ENCODE assay signal across 26 cellular contexts in genomic region chr2:241768251-241768711, GRCh38. TPM values are rescaled to one million over a fixed set of nuclear protein-coding genes. Genes with fewer than 3 reads are reported as not detected.
DNase-seq lines count a peak whose midpoint lies in the region; TF ChIP-seq lines count a peak whose summit lies in the region.
"Had no signal": no experiment of that assay in that cellular context is flagged by ENCODE, and none has a peak within 500 bp of the region (broad histone marks: within the 10 kb centered on the region; RNA-seq: fewer than 3 reads in every experiment).

No MANE protein-coding gene starts in this region.

- CTCF ChIA-PET in activated naive CD4-positive, alpha-beta T cell treated with anti-CD3 and anti-CD28 coated beads, Interleukin-2, amount 10 ng/mL, durations not matched to agents 7 days and 5 days (lab: Charles Lee) = no interaction called here
- CTCF ChIA-PET in activated naive CD4-positive, alpha-beta T cell treated with anti-CD3 and anti-CD28 coated beads for 36 hours (lab: Charles Lee) = no interaction called here

- peaks cover 11% of the 10 kb centered on the region for H3K4me1 Mint-ChIP-seq in activated naive CD4-positive, alpha-beta T cell treated with anti-CD3 and anti-CD28 coated beads, Interleukin-2, amount 10 ng/mL, durations not matched to agents 7 days and 5 days
- H3K4me1 Mint-ChIP-seq in activated naive CD4-positive, alpha-beta T cell treated with anti-CD3 and anti-CD28 coated beads for 36 hours (ENCODE audit: low read depth) = peaks cover 13% of the 10 kb centered on the region
- H3K4me1 Mint-ChIP-seq in glutamatergic neuron (ENCODE audit: low read depth, unreplicated experiment) = peaks cover 4% of the 10 kb centered on the region
- H3K4me1 Mint-ChIP-seq in activated CD4-positive, alpha-beta T cell treated with anti-CD3 and anti-CD28 coated beads, Interleukin-2, amount 10 ng/mL, durations not matched to agents 24 days and 14 days = peaks cover 8% of the 10 kb centered on the region

- peaks cover 4% of the 10 kb centered on the region for H3K27me3 Mint-ChIP-seq in activated naive CD4-positive, alpha-beta T cell treated with anti-CD3 and anti-CD28 coated beads, Interleukin-2, amount 10 ng/mL, durations not matched to agents 7 days and 5 days
- H3K27me3 Mint-ChIP-seq in activated naive CD4-positive, alpha-beta T cell treated with anti-CD3 and anti-CD28 coated beads for 36 hours (ENCODE audit: low read depth) = no peaks in the 10 kb centered on the region
- no peaks in the 10 kb centered on the region for H3K27me3 Mint-ChIP-seq in glutamatergic neuron (ENCODE audit: unreplicated experiment)
- H3K27me3 Mint-ChIP-seq in activated CD4-positive, alpha-beta T cell treated with anti-CD3 and anti-CD28 coated beads, Interleukin-2, amount 10 ng/mL, durations not matched to agents 24 days and 14 days = no peaks in the 10 kb centered on the region
- H3K27me3 Mint-ChIP-seq: CD4-positive, alpha-beta memory T cell; stimulated activated memory B cell treated with anti-CD40 and anti-IgM and Interleukin-4, amounts not matched to agents 10 μg/mL and 1 μg/mL and 100 μg/mL, for 72 hours had no signal

- 89 to 92% methylated on average over 29 of the region's 29 CpGs for WGBS in sigmoid colon, 2 donors

- no peaks in the 10 kb centered on the region for H3K9me3 ChIP-seq in sigmoid colon
- H3K9me3 ChIP-seq: breast epithelium, pancreas, testis had no signal

- peaks cover 0 to 6% (median 0%) of the 10 kb centered on the region in 4 donors for H3K36me3 ChIP-seq in sigmoid colon
- H3K36me3 ChIP-seq: breast epithelium, pancreas had no signal

- intact Hi-C loops in activated naive CD4-positive, alpha-beta T cell treated with anti-CD3 and anti-CD28 coated beads for 36 hours (cut with micrococcal nuclease) = no loop called here
- intact Hi-C loops in sigmoid colon (cut with DNase I) = no loop called here
- intact Hi-C loops in activated CD4-positive, alpha-beta T cell treated with anti-CD3 and anti-CD28 coated beads, Interleukin-2, amount 10 ng/mL, durations not matched to agents 24 days and 14 days (cut with micrococcal nuclease) = no loop called here

- no peak for TF ChIP-seq EP300 in sigmoid colon (IDR thresholded peaks at IDR 0.05)

- peak; percentile 16 for DNase-seq in activated naive CD4-positive, alpha-beta T cell treated with anti-CD3 and anti-CD28 coated beads, Interleukin-2, amount 10 ng/mL, durations not matched to agents 7 days and 5 days
- DNase-seq in activated naive CD4-positive, alpha-beta T cell treated with anti-CD3 and anti-CD28 coated beads for 36 hours = no peak
- DNase-seq in GM19238 (ENCODE audit: insufficient read length, low spot score) (peak; percentile 0), glutamatergic neuron (peak; percentile 12), sigmoid colon (peak; percentile 60)
- no peak for DNase-seq in stimulated activated CD4-positive, alpha-beta T cell treated with anti-CD3 and anti-CD28 coated beads, Interleukin-4, amount 100 ng/mL, for 4 hours
- no peak for DNase-seq in stimulated activated CD8-positive, alpha-beta memory T cell treated with anti-CD3 and anti-CD28 coated beads, Interleukin-4, amount 100 ng/mL, for 48 hours
- no peak for DNase-seq in activated CD4-positive, alpha-beta T cell treated with anti-CD3 and anti-CD28 coated beads, Interleukin-2, amount 10 ng/mL, durations not matched to agents 24 days and 14 days
- DNase-seq: activated CD4-positive, alpha-beta T cell treated with anti-CD3 and anti-CD28 coated beads for 1 hour; activated naive CD4-positive, alpha-beta T cell; amniotic stem cell; GF-D8; Kasumi-1; left cardiac atrium; natural killer cell; NCI-H1048; NCI-H187; Right ventricle myocardium superior had no signal

- no peak for TF ChIP-seq CTCF in glutamatergic neuron (IDR thresholded peaks at IDR 0.05; ENCODE audit: partially characterized antibody, unreplicated experiment)
- no peak for TF ChIP-seq CTCF in sigmoid colon (IDR thresholded peaks at IDR 0.05)

- no peak overlapping the region for H3K4me3 ChIP-seq in sigmoid colon
- H3K4me3 ChIP-seq: breast epithelium, coronary artery, pancreas, testis had no signal

- H3K9me3 Mint-ChIP-seq in activated naive CD4-positive, alpha-beta T cell treated with anti-CD3 and anti-CD28 coated beads, Interleukin-2, amount 10 ng/mL, durations not matched to agents 7 days and 5 days = no peaks in the 10 kb centered on the region
- H3K9me3 Mint-ChIP-seq in activated naive CD4-positive, alpha-beta T cell treated with anti-CD3 and anti-CD28 coated beads for 36 hours = no peaks in the 10 kb centered on the region
- peaks cover 1% of the 10 kb centered on the region for H3K9me3 Mint-ChIP-seq in glutamatergic neuron (ENCODE audit: unreplicated experiment)
- no peaks in the 10 kb centered on the region for H3K9me3 Mint-ChIP-seq in activated CD4-positive, alpha-beta T cell treated with anti-CD3 and anti-CD28 coated beads, Interleukin-2, amount 10 ng/mL, durations not matched to agents 24 days and 14 days
- H3K9me3 Mint-ChIP-seq: CD4-positive, alpha-beta memory T cell; mesothelial cell of epicardium; natural killer cell; stimulated activated memory B cell treated with anti-CD40 and anti-IgM and Interleukin-4, amounts not matched to agents 10 μg/mL and 1 μg/mL and 100 μg/mL, for 72 hours had no signal

- no peak for TF ChIP-seq POLR2A in sigmoid colon (IDR thresholded peaks at IDR 0.05)

- peaks cover 0 to 10% (median 8%) of the 10 kb centered on the region in 4 donors for H3K4me1 ChIP-seq in sigmoid colon
- H3K4me1 ChIP-seq: breast epithelium, pancreas, testis had no signal

- no peak overlapping the region for H3K4me3 Mint-ChIP-seq in activated naive CD4-positive, alpha-beta T cell treated with anti-CD3 and anti-CD28 coated beads, Interleukin-2, amount 10 ng/mL, durations not matched to agents 7 days and 5 days
- no peak overlapping the region for H3K4me3 Mint-ChIP-seq in activated naive CD4-positive, alpha-beta T cell treated with anti-CD3 and anti-CD28 coated beads for 36 hours
- H3K4me3 Mint-ChIP-seq in glutamatergic neuron (ENCODE audit: unreplicated experiment) = no peak overlapping the region
- no peak overlapping the region for H3K4me3 Mint-ChIP-seq in activated CD4-positive, alpha-beta T cell treated with anti-CD3 and anti-CD28 coated beads, Interleukin-2, amount 10 ng/mL, durations not matched to agents 24 days and 14 days
- H3K4me3 Mint-ChIP-seq: CD4-positive, alpha-beta memory T cell; mesothelial cell of epicardium; natural killer cell; stimulated activated memory B cell treated with anti-CD40 and anti-IgM and Interleukin-4, amounts not matched to agents 10 μg/mL and 1 μg/mL and 100 μg/mL, for 72 hours had no signal

- no peak overlapping the region for H3K27ac Mint-ChIP-seq in activated naive CD4-positive, alpha-beta T cell treated with anti-CD3 and anti-CD28 coated beads, Interleukin-2, amount 10 ng/mL, durations not matched to agents 7 days and 5 days
- H3K27ac Mint-ChIP-seq in activated naive CD4-positive, alpha-beta T cell treated with anti-CD3 and anti-CD28 coated beads for 36 hours = no peak overlapping the region
- H3K27ac Mint-ChIP-seq in glutamatergic neuron (ENCODE audit: unreplicated experiment) = no peak overlapping the region
- no peak overlapping the region for H3K27ac Mint-ChIP-seq in activated CD4-positive, alpha-beta T cell treated with anti-CD3 and anti-CD28 coated beads, Interleukin-2, amount 10 ng/mL, durations not matched to agents 24 days and 14 days
- H3K27ac Mint-ChIP-seq: mesothelial cell of epicardium; natural killer cell; stimulated activated memory B cell treated with anti-CD40 and anti-IgM and Interleukin-4, amounts not matched to agents 10 μg/mL and 1 μg/mL and 100 μg/mL, for 72 hours had no signal

- H3K27ac ChIP-seq in sigmoid colon = no peak overlapping the region
- H3K27ac ChIP-seq: breast epithelium, coronary artery, pancreas, testis had no signal

- H3K27me3 ChIP-seq in sigmoid colon = peaks cover 5 to 28% (median 8%) of the 10 kb centered on the region in 3 donors
- H3K27me3 ChIP-seq: breast epithelium, pancreas, testis had no signal

- H3K36me3 Mint-ChIP-seq in activated naive CD4-positive, alpha-beta T cell treated with anti-CD3 and anti-CD28 coated beads, Interleukin-2, amount 10 ng/mL, durations not matched to agents 7 days and 5 days = no peaks in the 10 kb centered on the region
- no peaks in the 10 kb centered on the region for H3K36me3 Mint-ChIP-seq in activated naive CD4-positive, alpha-beta T cell treated with anti-CD3 and anti-CD28 coated beads for 36 hours (ENCODE audit: low read depth)
- no peaks in the 10 kb centered on the region for H3K36me3 Mint-ChIP-seq in glutamatergic neuron (ENCODE audit: unreplicated experiment)
- H3K36me3 Mint-ChIP-seq in activated CD4-positive, alpha-beta T cell treated with anti-CD3 and anti-CD28 coated beads, Interleukin-2, amount 10 ng/mL, durations not matched to agents 24 days and 14 days (ENCODE audit: low read depth) = no peaks in the 10 kb centered on the region
- H3K36me3 Mint-ChIP-seq: mesothelial cell of epicardium, natural killer cell had no signal

RNA-seq across cellular contexts. Expression of gene GAL3ST2, which starts 8.3 kb away (rescaled TPM):
- total RNA-seq in activated naive CD4-positive, alpha-beta T cell treated with anti-CD3 and anti-CD28 coated beads for 36 hours = not detected
- total RNA-seq in glutamatergic neuron (ENCODE audit: unreplicated experiment) = 0.42 TPM
- total RNA-seq in sigmoid colon = under 1 TPM in 2 of 4 donors, not detected in 2; 0.33 to 0.68 TPM
- polyA plus RNA-seq in sigmoid colon = 10 to 100 TPM in 1 of 3 donors, 1 to 10 TPM in 2; 3.0 to 13.6 (median 4.2) TPM
- 0.52 and 1.2 TPM in 2 replicates for total RNA-seq in activated CD4-positive, alpha-beta T cell treated with anti-CD3 and anti-CD28 coated beads, Interleukin-2, amount 10 ng/mL, durations not matched to agents 24 days and 14 days
- total RNA-seq: glomerular endothelial cell, pancreas, Right ventricle myocardium superior had no signal
- polyA plus RNA-seq: pancreas had no signal

RNA-seq across cellular contexts. Expression of gene D2HGDH, which starts 33.9 kb away (rescaled TPM):
- 10 to 100 TPM; 19.4 to 23.1 TPM for total RNA-seq in activated naive CD4-positive, alpha-beta T cell treated with anti-CD3 and anti-CD28 coated beads for 36 hours
- total RNA-seq in glutamatergic neuron (ENCODE audit: unreplicated experiment) = 12.5 TPM
- total RNA-seq in sigmoid colon = 10 to 100 TPM; 10.7 to 26.9 (median 13.3) TPM
- 10 to 100 TPM in 1 of 3 donors, 1 to 10 TPM in 2; 6.0 to 36.9 (median 8.6) TPM for polyA plus RNA-seq in sigmoid colon
- total RNA-seq in activated CD4-positive, alpha-beta T cell treated with anti-CD3 and anti-CD28 coated beads, Interleukin-2, amount 10 ng/mL, durations not matched to agents 24 days and 14 days = 34.2 and 40.4 TPM in 2 replicates

RNA-seq across cellular contexts. Expression of gene NEU4, which starts 40.7 kb away (rescaled TPM):
- not detected for total RNA-seq in activated naive CD4-positive, alpha-beta T cell treated with anti-CD3 and anti-CD28 coated beads for 36 hours
- 0.88 TPM for total RNA-seq in glutamatergic neuron (ENCODE audit: unreplicated experiment)
- 1 to 10 TPM in 1 of 4 donors, under 1 TPM in 2, not detected in 1; 0.36 to 3.6 (median 0.49) TPM for total RNA-seq in sigmoid colon
- polyA plus RNA-seq in sigmoid colon = 10 to 100 TPM; 16.3 to 66.1 (median 39.1) TPM
- total RNA-seq in activated CD4-positive, alpha-beta T cell treated with anti-CD3 and anti-CD28 coated beads, Interleukin-2, amount 10 ng/mL, durations not matched to agents 24 days and 14 days = 1.0 and 1.2 TPM in 2 replicates
- total RNA-seq: pancreas, Right ventricle myocardium superior had no signal

Comparison
In these comparisons a context has a peak if more than half of its experiments do, and no peak if none do; other contexts are left out.
1. DNase-seq: peak in activated naive CD4-positive, alpha-beta T cell treated with anti-CD3 and anti-CD28 coated beads, Interleukin-2, amount 10 ng/mL, durations not matched to agents 7 days and 5 days (single experiment), GM19238 (single experiment), glutamatergic neuron (single experiment) and sigmoid colon (single experiment); none in activated naive CD4-positive, alpha-beta T cell treated with anti-CD3 and anti-CD28 coated beads for 36 hours (single experiment), stimulated activated CD4-positive, alpha-beta T cell treated with anti-CD3 and anti-CD28 coated beads, Interleukin-4, amount 100 ng/mL, for 4 hours (0 of 2), stimulated activated CD8-positive, alpha-beta memory T cell treated with anti-CD3 and anti-CD28 coated beads, Interleukin-4, amount 100 ng/mL, for 48 hours (single experiment) and activated CD4-positive, alpha-beta T cell treated with anti-CD3 and anti-CD28 coated beads, Interleukin-2, amount 10 ng/mL, durations not matched to agents 24 days and 14 days (single experiment).